29 cellular contexts compared by ENCODE assay signal in the genomic region with DNA sequence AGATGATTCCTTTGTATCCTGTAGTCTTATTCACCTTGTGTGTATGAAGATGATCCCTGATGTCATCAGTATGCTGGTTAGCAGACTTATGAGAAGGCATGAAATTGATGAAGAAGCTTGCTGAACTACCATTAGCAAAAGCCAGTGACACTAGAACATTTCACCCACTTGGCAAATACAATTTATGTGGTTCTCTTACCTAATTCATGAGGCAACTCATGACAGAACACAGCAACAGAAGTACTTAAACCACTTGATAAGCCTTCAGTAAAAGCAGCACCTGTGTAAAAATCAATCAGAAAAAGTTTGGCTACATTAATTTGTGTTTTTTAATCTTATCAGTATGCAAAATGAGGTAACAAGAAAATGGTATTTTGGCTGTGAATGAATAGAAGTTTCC.
"Had no signal": no experiment of that assay in that cellular context is flagged by ENCODE, and none has a peak within 500 bp of the region (broad histone marks: within the 10 kb centered on the region; RNA-seq: fewer than 3 reads in every experiment).

No MANE protein-coding gene starts in this region.

- H3K4me1 Mint-ChIP-seq: natural killer cell; nephron; neural progenitor cell; stimulated activated naive CD8-positive, alpha-beta T cell treated with anti-CD3 and anti-CD28 coated beads, Interleukin-15, amount 100 ng/mL, for 72 hours had no signal

- H3K4me3 ChIP-seq: neural progenitor cell, ovary, psoas muscle, right lobe of liver, skin epidermis, smooth muscle cell, spleen, thoracic aorta, thyroid gland, tibial nerve, upper lobe of left lung, vagina had no signal

- H3K9me3 Mint-ChIP-seq: natural killer cell; nephron; neural progenitor cell; stimulated activated memory B cell treated with anti-CD40 and anti-IgM and Interleukin-4, amounts not matched to agents 10 μg/mL and 1 μg/mL and 100 μg/mL, for 72 hours; stimulated activated naive CD8-positive, alpha-beta T cell treated with anti-CD3 and anti-CD28 coated beads, Interleukin-15, amount 100 ng/mL, for 72 hours had no signal

- H3K27ac ChIP-seq: neural progenitor cell, ovary, parathyroid adenoma, psoas muscle, right lobe of liver, skin epidermis, spleen, thoracic aorta, thyroid gland, tibial nerve, upper lobe of left lung, vagina had no signal

- H3K36me3 ChIP-seq: ovary had no signal

- ATAC-seq: natural killer cell; psoas muscle; right cardiac atrium; stimulated activated memory B cell treated with anti-CD40 and anti-IgM and Interleukin-4, amounts not matched to agents 10 μg/mL and 1 μg/mL and 100 μg/mL, for 72 hours; stimulated activated naive CD8-positive, alpha-beta T cell treated with anti-CD3 and anti-CD28 coated beads, Interleukin-15, amount 100 ng/mL, for 72 hours; stimulated activated naive CD8-positive, alpha-beta T cell treated with anti-CD3 and anti-CD28 coated beads, Interleukin-15, Interleukin-2, amounts not matched to agents 100 U/mL and 50 U/mL, for 24 hours had no signal

- H3K27me3 Mint-ChIP-seq: progenitor cell of endocrine pancreas; stimulated activated memory B cell treated with anti-CD40 and anti-IgM and Interleukin-4, amounts not matched to agents 10 μg/mL and 1 μg/mL and 100 μg/mL, for 72 hours; stimulated activated naive CD8-positive, alpha-beta T cell treated with anti-CD3 and anti-CD28 coated beads, Interleukin-15, amount 100 ng/mL, for 72 hours had no signal

- H3K9me3 ChIP-seq: ovary, psoas muscle, right lobe of liver, spleen, thoracic aorta, thyroid gland, tibial nerve, upper lobe of left lung, vagina had no signal

- H3K4me1 ChIP-seq: neural progenitor cell, parathyroid adenoma, psoas muscle, right lobe of liver, spleen, thyroid gland, tibial nerve, upper lobe of left lung, vagina had no signal

- H3K27ac Mint-ChIP-seq: natural killer cell; nephron; neural progenitor cell; progenitor cell of endocrine pancreas; stimulated activated memory B cell treated with anti-CD40 and anti-IgM and Interleukin-4, amounts not matched to agents 10 μg/mL and 1 μg/mL and 100 μg/mL, for 72 hours; stimulated activated naive CD8-positive, alpha-beta T cell treated with anti-CD3 and anti-CD28 coated beads, Interleukin-15, amount 100 ng/mL, for 72 hours had no signal

- DNase-seq: natural killer cell; occipital lobe; ovary; posterior cingulate gyrus; psoas muscle; right cardiac atrium; right lobe of liver; spleen; stimulated activated CD4-positive, alpha-beta T cell treated with anti-CD3 and anti-CD28 coated beads, Interleukin-12 subunit alpha, Interleukin-12 subunit beta, amount 100 ng/mL, for 4 hours; stimulated activated CD4-positive, alpha-beta T cell treated with anti-CD3 and anti-CD28 coated beads, Interleukin-1b, Interleukin-23, amount 100 ng/mL, for 48 hours; stimulated activated CD4-positive, alpha-beta T cell treated with anti-CD3 and anti-CD28 coated beads, Interleukin-4, amount 100 ng/mL, for 1 hour; stimulated activated CD4-positive, alpha-beta T cell treated with anti-CD3 and anti-CD28 coated beads, Interleukin-4, amount 100 ng/mL, for 4 hours; stimulated activated CD8-positive, alpha-beta memory T cell treated with anti-CD3 and anti-CD28 coated beads, Interleukin-4, amount 100 ng/mL, for 48 hours; stimulated activated naive CD4-positive, alpha-beta T cell; stimulated activated naive CD8-positive, alpha-beta T cell treated with anti-CD3 and anti-CD28 coated beads, Interleukin-15, amount 100 ng/mL, for 72 hours; stimulated activated naive CD8-positive, alpha-beta T cell treated with anti-CD3 and anti-CD28 coated beads, Interleukin-15, Interleukin-2, amounts not matched to agents 100 U/mL and 50 U/mL, for 24 hours; thyroid gland; trophoblast cell; upper lobe of left lung had no signal

- H3K9ac ChIP-seq: neural progenitor cell, parathyroid adenoma had no signal

- H3K4me3 Mint-ChIP-seq: natural killer cell; nephron; neural progenitor cell; stimulated activated memory B cell treated with anti-CD40 and anti-IgM and Interleukin-4, amounts not matched to agents 10 μg/mL and 1 μg/mL and 100 μg/mL, for 72 hours; stimulated activated naive CD8-positive, alpha-beta T cell treated with anti-CD3 and anti-CD28 coated beads, Interleukin-15, amount 100 ng/mL, for 72 hours had no signal

- H3K27me3 ChIP-seq: neural progenitor cell, ovary, right lobe of liver, spleen, thyroid gland, tibial nerve, upper lobe of left lung, vagina had no signal
